15 cellular contexts compared by ENCODE assay signal in genomic region chr5:1330847-1331831, GRCh38. TPM values are rescaled to one million over a fixed set of nuclear protein-coding genes. Genes with fewer than 3 reads are reported as not detected.
DNase-seq lines count a peak whose midpoint lies in the region; ATAC-seq, FAIRE-seq and TF ChIP-seq lines count a peak whose summit lies in the region.
"Had no signal": no experiment of that assay in that cellular context is flagged by ENCODE, and none has a peak within 500 bp of the region (broad histone marks: within the 10 kb centered on the region; RNA-seq: fewer than 3 reads in every experiment).

No MANE protein-coding gene starts in this region.

- DNase-seq in A549 (ENCODE audit: low read depth in 1 of 2, low spot score in 1 of 2) (no peak), Peyer's patch (peak in 2 of 3 donors; percentile 35 to 48), foreskin keratinocyte (no peak), pancreas (peak in 1 of 6 donors; percentile 53), NOMO-1 (lab: John Stamatoyannopoulos, UW; ENCODE audit: unreplicated experiment in 2 of 2) (no peak)
- DNase-seq in activated CD8-positive, alpha-beta memory T cell treated with anti-CD3 and anti-CD28 coated beads, Interleukin-2, amount 50 U/mL, for 48 hours, result no peak
- DNase-seq: activated CD4-positive, alpha-beta T cell treated with anti-CD3 and anti-CD28 coated beads, Interleukin-2, amount 50 U/mL, for 48 hours; activated gamma-delta T cell; H9; NCI-H1694; NCI-H69; SIG-M5; stimulated activated CD4-positive, alpha-beta T cell treated with anti-CD3 and anti-CD28 coated beads, Interleukin-12 subunit alpha, Interleukin-12 subunit beta, amount 100 ng/mL, for 4 hours had no signal

- TF ChIP-seq POLR2A in A549 (IDR thresholded peaks at IDR 0.05; ENCODE audit: low read length) (no peak), Peyer's patch (IDR thresholded peaks at IDR 0.05) (no peak)

- WGBS in A549 (ENCODE audit: missing lambda C conversion rate), result 95% methylated on average over 10 of the region's 35 CpGs
- 91 to 94% methylated on average over 35 of the region's 35 CpGs for WGBS in pancreas, 2 donors

- H3K36me3 ChIP-seq in Peyer's patch, result peaks cover 0 to 71% (median 0%) of the 10 kb centered on the region in 3 donors
- H3K36me3 ChIP-seq in pancreas, result peaks cover 0 to 49% (median 15%) of the 10 kb centered on the region in 3 donors

- TF ChIP-seq EP300 in A549 (IDR thresholded peaks at IDR 0.05), result no peak

- TF ChIP-seq CTCF in A549 (IDR thresholded peaks at IDR 0.05), result no peak
- TF ChIP-seq CTCF in Peyer's patch (IDR thresholded peaks at IDR 0.05), result no peak
- no peak for TF ChIP-seq CTCF in foreskin keratinocyte (conservative IDR thresholded peaks at IDR 0.05)
- TF ChIP-seq CTCF in pancreas (IDR thresholded peaks at IDR 0.05), result no peak

- POLR2A ChIA-PET in A549 (lab: Yijun Ruan, JAX), result no interaction called here

- H3K4me3 ChIP-seq in A549 (no peak overlapping the region), Peyer's patch (no peak overlapping the region), pancreas (no peak overlapping the region)

- H3K27me3 ChIP-seq in Peyer's patch (no peaks in the 10 kb centered on the region), foreskin keratinocyte (no peaks in the 10 kb centered on the region), pancreas (no peaks in the 10 kb centered on the region)

- H3K4me2 ChIP-seq in A549, result no peak overlapping the region

- TF ChIP-seq RAD21 in A549 (conservative IDR thresholded peaks at IDR 0.05 in 1 of 2, IDR thresholded peaks at IDR 0.05 in 1 of 2), result no peak

- peaks cover 29% of the 10 kb centered on the region for H3K9me3 ChIP-seq in A549
- no peaks in the 10 kb centered on the region for H3K9me3 ChIP-seq in Peyer's patch
- no peaks in the 10 kb centered on the region for H3K9me3 ChIP-seq in pancreas

- H3K4me1 ChIP-seq in A549 (peaks cover 23% of the 10 kb centered on the region; the same call in 2 of the 3 replicates), Peyer's patch (peaks cover 0 to 26% (median 0%) of the 10 kb centered on the region in 4 donors), foreskin keratinocyte (peaks cover 4% of the 10 kb centered on the region), pancreas (no peaks in the 10 kb centered on the region)

- no peak overlapping the region for H3K27ac ChIP-seq in A549
- peak overlapping the region in 3 of 4 donors; percentile 3 to 59 (median 53) for H3K27ac ChIP-seq in Peyer's patch
- peak overlapping the region; percentile 46 for H3K27ac ChIP-seq in foreskin keratinocyte
- H3K27ac ChIP-seq in pancreas, result no peak overlapping the region

- FAIRE-seq in A549 (lab: Jason Lieb, UNC) (no peak), pancreas (lab: Jason Lieb, UNC) (no peak)

- intact Hi-C loops in pancreas (cut with DNase I), result no loop called here

- ATAC-seq in A549 (peak; percentile 20 to 47; a peak in 3 of 6 replicates), foreskin keratinocyte (peak; percentile 40), pancreas (peak in 3 of 4 donors; percentile 6 to 38 (median 17)), HG02571 (IDR thresholded peaks at IDR 0.05; ENCODE audit: unreplicated experiment) (no peak), GM21786 (IDR thresholded peaks at IDR 0.05; ENCODE audit: unreplicated experiment) (no peak)

- CTCF ChIA-PET in A549 (lab: Yijun Ruan, JAX), result interaction anchor here (1.5 to 1.6 kb wide), 2 partner anchors 13 to 149 kb away, joined by 3 to 5 read pairs; partner anchors contain the start of gene CLPTM1L

TF ChIP-seq in A549, 52 proteins besides CTCF, POLR2A, EP300 and RAD21:
- TF ChIP-seq HDAC2 (IDR thresholded peaks at IDR 0.05) (no peak), E2F6 (IDR thresholded peaks at IDR 0.05; ENCODE audit: borderline replicate concordance, low read depth) (no peak), TP53 (CRISPR knock-in tag; IDR thresholded peaks at IDR 0.05) (no peak), BCL3 (IDR thresholded peaks at IDR 0.05) (no peak), NPAS2 (CRISPR knock-in tag; IDR thresholded peaks at IDR 0.05; ENCODE audit: borderline replicate concordance) (no peak), HOXA7 (CRISPR knock-in tag; IDR thresholded peaks at IDR 0.05) (no peak), KDM5A (IDR thresholded peaks at IDR 0.05) (no peak), ELK1 (IDR thresholded peaks at IDR 0.05; ENCODE audit: low read depth, low read length) (no peak), NR3C1 (IDR thresholded peaks at IDR 0.05) (no peak)

RNA-seq across cellular contexts. Expression of gene CLPTM1L, which starts 13.8 kb away (rescaled TPM):
- polyA plus RNA-seq in A549 (2011; rRNA removed) (171 and 175 TPM in 2 replicates), A549 (2017; fragmentation: RNase III; extraction: RNeasy Plus Mini Kit Qiagen cat#74134 plus additional on column Dnase treatment) (169 to 194 TPM (median 173 TPM) in 3 replicates), foreskin keratinocyte (110 and 114 TPM in 2 replicates), pancreas (10 to 100 TPM; 39.5 to 60.0 TPM)
- polyA plus RNA-seq in A549 (2012; cell fraction: cytosol; rRNA removed), result 242 and 287 TPM in 2 replicates
- polyA plus RNA-seq in A549 (2012; cell fraction: nucleus; rRNA removed), result 283 and 294 TPM in 2 replicates
- 233 and 279 TPM in 2 replicates for polyA minus RNA-seq in A549 (2011; rRNA and poly(A)+ RNA removed)
- total RNA-seq in Peyer's patch (100 to 1,000 TPM; 115 to 209 (median 143) TPM), foreskin keratinocyte (131 and 137 TPM in 2 replicates), pancreas (10 to 100 TPM; 40.4 to 63.0 (median 53.2) TPM)

RNA-seq across cellular contexts. Expression of gene TERT, which starts 36.3 kb away (rescaled TPM):
- 1.1 and 1.2 TPM in 2 replicates for polyA plus RNA-seq in A549 (2011; rRNA removed)
- polyA plus RNA-seq in A549 (2012; cell fraction: cytosol; rRNA removed), result 6.2 and 7.5 TPM in 2 replicates
- polyA plus RNA-seq in A549 (2012; cell fraction: nucleus; rRNA removed), result 36.4 and 48.1 TPM in 2 replicates
- polyA plus RNA-seq in A549 (2017; fragmentation: RNase III; extraction: RNeasy Plus Mini Kit Qiagen cat#74134 plus additional on column Dnase treatment), result 3.9 to 5.2 TPM (median 4.0 TPM) in 3 replicates
- 1.2 and 2.3 TPM in 2 replicates for polyA minus RNA-seq in A549 (2011; rRNA and poly(A)+ RNA removed)
- total RNA-seq in Peyer's patch, result 1 to 10 TPM in 3 of 4 donors, under 1 TPM in 1; 0.70 to 6.6 (median 1.6) TPM
- 0.04 TPM in 1 of 2 replicates, not detected in the other for total RNA-seq in foreskin keratinocyte
- polyA plus RNA-seq in foreskin keratinocyte, result not detected in 2 replicates
- under 1 TPM in 3 of 6 donors, not detected in 3; 0.06 to 0.28 (median 0.25) TPM for total RNA-seq in pancreas
- not detected for polyA plus RNA-seq in pancreas

Comparison
In these comparisons a context has a peak if more than half of its experiments do, and no peak if none do; other contexts are left out.
1. ATAC-seq: peak in A549 (2 of 2), foreskin keratinocyte (single experiment) and pancreas (3 of 4); none in HG02571 (single experiment) and GM21786 (single experiment).
2. DNase-seq: peak in Peyer's patch (2 of 3); none in A549 (0 of 2), foreskin keratinocyte (0 of 2), NOMO-1 (0 of 2) and activated CD8-positive, alpha-beta memory T cell treated with anti-CD3 and anti-CD28 coated beads, Interleukin-2, amount 50 U/mL, for 48 hours (single experiment).
3. H3K27ac ChIP-seq: peak in Peyer's patch (3 of 4) and foreskin keratinocyte (single experiment); none in A549 (0 of 2) and pancreas (0 of 4).